Comparison of ENCODE assay signal across 7 cellular contexts in the genomic region with DNA sequence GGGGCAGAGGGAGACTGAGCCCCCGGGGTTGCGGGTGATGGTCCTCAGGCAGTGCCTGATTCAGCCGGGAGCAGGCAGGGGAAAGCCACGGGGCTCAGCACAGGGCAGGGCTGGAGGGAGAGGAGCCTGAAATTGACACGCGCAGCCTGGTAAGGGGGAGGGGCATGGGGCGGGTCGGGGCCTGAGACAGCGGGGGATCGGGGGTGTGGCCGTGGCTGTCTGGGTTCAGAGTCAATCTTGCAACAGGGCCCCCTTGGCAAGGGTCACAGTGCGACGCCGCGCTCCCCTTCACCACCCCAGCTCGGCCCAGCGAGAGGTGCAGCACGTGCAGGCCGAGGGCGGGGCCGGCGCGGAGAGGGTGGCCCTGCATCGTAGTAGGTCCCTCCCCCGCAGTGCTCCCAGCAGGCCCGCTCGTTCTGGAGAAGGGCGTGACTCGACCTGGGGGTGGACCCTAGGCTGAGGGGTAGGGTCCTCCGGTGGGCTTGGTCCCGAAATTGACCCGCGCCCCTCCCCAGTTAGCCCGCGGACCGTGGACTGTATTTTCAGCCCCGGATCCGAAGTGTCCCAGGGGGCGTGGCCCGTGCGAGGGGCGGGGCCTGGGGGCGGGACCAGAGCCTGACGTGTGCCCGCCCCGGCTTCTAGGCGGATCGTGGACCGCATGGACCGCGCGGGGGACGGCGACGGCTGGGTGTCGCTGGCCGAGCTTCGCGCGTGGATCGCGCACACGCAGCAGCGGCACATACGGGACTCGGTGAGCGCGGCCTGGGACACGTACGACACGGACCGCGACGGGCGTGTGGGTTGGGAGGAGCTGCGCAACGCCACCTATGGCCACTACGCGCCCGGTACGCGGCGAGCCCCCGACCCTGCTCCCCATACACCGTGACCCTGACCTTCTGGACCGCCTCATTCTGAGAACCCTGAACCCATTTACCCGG. TPM values are rescaled to one million over a fixed set of nuclear protein-coding genes. Genes with fewer than 3 reads are reported as not detected.
DNase-seq lines count a peak whose midpoint lies in the region; ATAC-seq, FAIRE-seq and TF ChIP-seq lines count a peak whose summit lies in the region.

No MANE protein-coding gene starts in this region.

- peaks cover 0 to 10% of the 10 kb centered on the region in 2 donors for H3K4me1 ChIP-seq in muscle layer of duodenum (ENCODE audit: control insufficient read depth in 1 of 2, insufficient read depth in 2 of 2, low read length in 2 of 2)

- peaks cover 4 to 5% of the 10 kb centered on the region in 2 donors for H3K36me3 ChIP-seq in muscle layer of duodenum (ENCODE audit: control insufficient read depth in 1 of 2, insufficient read depth in 2 of 2, low read length in 2 of 2)

- peak; percentile 66 for ATAC-seq in HG02840 (IDR thresholded peaks at IDR 0.05; ENCODE audit: low FRiP score, unreplicated experiment)
- ATAC-seq in stimulated activated effector memory CD8-positive, alpha-beta T cell treated with anti-CD3 and anti-CD28 coated beads, Interleukin-12 subunit alpha, Interleukin-12 subunit beta, amount 100 ng/mL, for 72 hours = peak; percentile 90

- H3K4me3 ChIP-seq in epithelial cell of esophagus (ENCODE audit: low read length) = peak overlapping the region; percentile 56
- peak overlapping the region; percentile 39 to 73 for H3K4me3 ChIP-seq in muscle layer of duodenum (ENCODE audit: low read depth in 1 of 2, low read length in 2 of 2)

- H3K4me3 Mint-ChIP-seq in stimulated activated effector memory CD8-positive, alpha-beta T cell treated with anti-CD3 and anti-CD28 coated beads, Interleukin-12 subunit alpha, Interleukin-12 subunit beta, amount 100 ng/mL, for 72 hours = peak overlapping the region; percentile 79

- FAIRE-seq in GM12891 (lab: Jason Lieb, UNC) = peak; percentile 94

- H3K4me1 Mint-ChIP-seq in stimulated activated effector memory CD8-positive, alpha-beta T cell treated with anti-CD3 and anti-CD28 coated beads, Interleukin-12 subunit alpha, Interleukin-12 subunit beta, amount 100 ng/mL, for 72 hours = peaks cover 24% of the 10 kb centered on the region

- no peaks in the 10 kb centered on the region for H3K9me3 Mint-ChIP-seq in stimulated activated effector memory CD8-positive, alpha-beta T cell treated with anti-CD3 and anti-CD28 coated beads, Interleukin-12 subunit alpha, Interleukin-12 subunit beta, amount 100 ng/mL, for 72 hours

- H3K27me3 ChIP-seq in muscle layer of duodenum (ENCODE audit: low read depth, low read length) = no peaks in the 10 kb centered on the region

- peak overlapping the region; percentile 84 for H3K27ac Mint-ChIP-seq in stimulated activated effector memory CD8-positive, alpha-beta T cell treated with anti-CD3 and anti-CD28 coated beads, Interleukin-12 subunit alpha, Interleukin-12 subunit beta, amount 100 ng/mL, for 72 hours

- DNase-seq in GM12891 (ENCODE audit: insufficient read length, low spot score) = peak; percentile 71
- DNase-seq in NCI-H748 treated with DMSO at 0.1 percent for 48 hours (lab: John Stamatoyannopoulos, UW) = peak; percentile 60
- DNase-seq in activated CD8-positive, alpha-beta memory T cell treated with anti-CD3 and anti-CD28 coated beads, Interleukin-2, amount 50 U/mL, for 1 hour (ENCODE audit: extremely low read depth) = peak; percentile 45
- DNase-seq in epithelial cell of esophagus (ENCODE audit: low read depth) = peak; percentile 70
- peak; percentile 90 to 93 for DNase-seq in stimulated activated effector memory CD8-positive, alpha-beta T cell treated with anti-CD3 and anti-CD28 coated beads, Interleukin-12 subunit alpha, Interleukin-12 subunit beta, amount 100 ng/mL, for 72 hours (ENCODE audit: low spot score in 2 of 2)

- no peak overlapping the region for H3K27ac ChIP-seq in muscle layer of duodenum (ENCODE audit: low read length)

- peaks cover 13% of the 10 kb centered on the region for H3K36me3 Mint-ChIP-seq in stimulated activated effector memory CD8-positive, alpha-beta T cell treated with anti-CD3 and anti-CD28 coated beads, Interleukin-12 subunit alpha, Interleukin-12 subunit beta, amount 100 ng/mL, for 72 hours

- no peak for TF ChIP-seq POLR2A in GM12891 (IDR thresholded peaks at IDR 0.05; ENCODE audit: low read depth, low read length)

- TF ChIP-seq CTCF in epithelial cell of esophagus (IDR thresholded peaks at IDR 0.05; ENCODE audit: insufficient read depth, low read depth, low read length, missing control alignments) = peak; percentile 46

- no peaks in the 10 kb centered on the region for H3K9me3 ChIP-seq in muscle layer of duodenum (ENCODE audit: control insufficient read depth in 1 of 2, low read length in 2 of 2)

TF ChIP-seq in GM12891, 5 proteins besides CTCF, POLR2A, EP300 and RAD21:
- TF ChIP-seq PAX5 (IDR thresholded peaks at IDR 0.05; ENCODE audit: insufficient read depth, low read length, severe bottlenecking) (no peak), POLR2AphosphoS5 (IDR thresholded peaks at IDR 0.05; ENCODE audit: low read depth, low read length) (no peak), POU2F2 (IDR thresholded peaks at IDR 0.05; ENCODE audit: low read depth, low read length) (no peak), SPI1 (IDR thresholded peaks at IDR 0.05; ENCODE audit: low read depth, low read length) (no peak), TAF1 (IDR thresholded peaks at IDR 0.05; ENCODE audit: low read depth, low read length) (no peak)

RNA-seq across cellular contexts. Expression of gene RCN3, which starts 6.0 kb away (rescaled TPM):
- polyA plus RNA-seq in GM12891 (2012; ENCODE audit: low read depth, missing spikeins) = 0.94 TPM

RNA-seq across cellular contexts. Expression of gene FCGRT, which starts 21.4 kb away (rescaled TPM):
- polyA plus RNA-seq in GM12891 (2012; ENCODE audit: low read depth, missing spikeins) = 1.4 TPM

RNA-seq across cellular contexts. Expression of gene RPS11, which starts 37.6 kb away (rescaled TPM):
- 6,855 TPM for polyA plus RNA-seq in GM12891 (2012; ENCODE audit: low read depth, missing spikeins)

RNA-seq across cellular contexts. Expression of gene RPL13A, which starts 46.4 kb away (rescaled TPM):
- 6,963 TPM for polyA plus RNA-seq in GM12891 (2012; ENCODE audit: low read depth, missing spikeins)

RNA-seq across cellular contexts. Expression of gene NOSIP, which starts 46.5 kb away (rescaled TPM):
- polyA plus RNA-seq in GM12891 (2012; ENCODE audit: low read depth, missing spikeins) = 49.2 TPM
